8 cellular contexts compared by ENCODE assay signal in genomic region chr1:60970081-60970509, GRCh38.
DNase-seq lines count a peak whose midpoint lies in the region; ATAC-seq and TF ChIP-seq lines count a peak whose summit lies in the region.

No MANE protein-coding gene starts in this region.

- no peaks in the 10 kb centered on the region for H3K9me3 ChIP-seq in SK-N-SH
- peaks cover 0 to 18% (median 10%) of the 10 kb centered on the region in 12 donors for H3K9me3 ChIP-seq in heart left ventricle
- H3K9me3 ChIP-seq in smooth muscle cell (replicated peaks; ENCODE audit: low read depth), result peaks cover 5% of the 10 kb centered on the region
- H3K9me3 ChIP-seq in T-helper 17 cell (ENCODE audit: control insufficient read depth, low read length, poor library complexity, severe bottlenecking), result peaks cover 2% of the 10 kb centered on the region

- intact Hi-C loops in heart left ventricle (cut with DNase I), result loop anchor here (1.0 to 10.0 kb wide), 15 partner anchors 72 to 885 kb away; no protein-coding TSS in a partner anchor
- intact Hi-C loops in activated T-helper 2 cell treated with anti-CD3 and anti-CD28 coated beads, Interferon-gamma antibody, Interleukin-2, Interleukin-4, amounts not matched to agents 10 μg/mL and 5 μg/mL and 100 μg/mL, durations not matched to agents 14 hours and 24 hours and 36 hours (cut with micrococcal nuclease), result no loop called here

- peak overlapping the region; percentile 44 to 88 for H3K27ac ChIP-seq in SK-N-SH (ENCODE audit: low read depth in 2 of 2, low read length in 1 of 2)
- H3K27ac ChIP-seq in heart left ventricle, result peak overlapping the region in 8 of 12 donors; percentile 31 to 79 (median 62)
- H3K27ac ChIP-seq in smooth muscle cell (ENCODE audit: low read depth), result no peak overlapping the region

- TF ChIP-seq POLR2A in heart left ventricle (IDR thresholded peaks at IDR 0.05), result no peak

- 25% methylated on average over 7 of the region's 7 CpGs for WGBS in SK-N-SH (ENCODE audit: low lambda C conversion rate)
- WGBS in heart left ventricle, 4 donors, result 15 to 29% (median 17%) methylated on average over 7 of the region's 7 CpGs
- WGBS in smooth muscle cell (ENCODE audit: low lambda C conversion rate), result 44% methylated on average over 7 of the region's 7 CpGs

- H3K9ac ChIP-seq in SK-N-SH (no peak overlapping the region), smooth muscle cell (ENCODE audit: low read depth) (no peak overlapping the region)

- peak; percentile 48 to 78 (median 60) for ATAC-seq in heart left ventricle
- no peak for ATAC-seq in T-helper 17 cell
- ATAC-seq in GM21737 (IDR thresholded peaks at IDR 0.05; ENCODE audit: unreplicated experiment), result no peak

- H3K27me3 ChIP-seq in SK-N-SH (ENCODE audit: insufficient read depth), result no peaks in the 10 kb centered on the region
- H3K27me3 ChIP-seq in heart left ventricle, result no peaks in the 10 kb centered on the region
- H3K27me3 ChIP-seq in smooth muscle cell (ENCODE audit: low read depth), result no peaks in the 10 kb centered on the region

- H3F3A ChIP-seq in SK-N-SH (replicated peaks; ENCODE audit: insufficient read depth), result peaks cover 2% of the 10 kb centered on the region
- H3F3A ChIP-seq in smooth muscle cell (ENCODE audit: low read depth), result no peaks in the 10 kb centered on the region

- H3K4me3 Mint-ChIP-seq in activated T-helper 2 cell treated with anti-CD3 and anti-CD28 coated beads, Interferon-gamma antibody, Interleukin-2, Interleukin-4, amounts not matched to agents 10 μg/mL and 5 μg/mL and 100 μg/mL, durations not matched to agents 14 hours and 24 hours and 36 hours (ENCODE audit: low read depth), result no peak overlapping the region
- H3K4me3 Mint-ChIP-seq in T-helper 17 cell, result no peak overlapping the region

- peaks cover 18% of the 10 kb centered on the region for H3K9me3 Mint-ChIP-seq in activated T-helper 2 cell treated with anti-CD3 and anti-CD28 coated beads, Interferon-gamma antibody, Interleukin-2, Interleukin-4, amounts not matched to agents 10 μg/mL and 5 μg/mL and 100 μg/mL, durations not matched to agents 14 hours and 24 hours and 36 hours

- H3K27me3 Mint-ChIP-seq in activated T-helper 2 cell treated with anti-CD3 and anti-CD28 coated beads, Interferon-gamma antibody, Interleukin-2, Interleukin-4, amounts not matched to agents 10 μg/mL and 5 μg/mL and 100 μg/mL, durations not matched to agents 14 hours and 24 hours and 36 hours (ENCODE audit: low read depth), result peaks cover 9% of the 10 kb centered on the region
- peaks cover 63% of the 10 kb centered on the region for H3K27me3 Mint-ChIP-seq in T-helper 17 cell

- no peaks in the 10 kb centered on the region for H3K36me3 ChIP-seq in SK-N-SH (replicated peaks in 1 of 2; ENCODE audit: control insufficient read depth in 1 of 2, insufficient read depth in 2 of 2, low read length in 1 of 2)
- no peaks in the 10 kb centered on the region for H3K36me3 ChIP-seq in heart left ventricle
- no peaks in the 10 kb centered on the region for H3K36me3 ChIP-seq in smooth muscle cell (ENCODE audit: low read depth)

- no peaks in the 10 kb centered on the region for H3K36me3 Mint-ChIP-seq in activated T-helper 2 cell treated with anti-CD3 and anti-CD28 coated beads, Interferon-gamma antibody, Interleukin-2, Interleukin-4, amounts not matched to agents 10 μg/mL and 5 μg/mL and 100 μg/mL, durations not matched to agents 14 hours and 24 hours and 36 hours (ENCODE audit: low read depth)
- H3K36me3 Mint-ChIP-seq in T-helper 17 cell (ENCODE audit: low read depth), result no peaks in the 10 kb centered on the region

- TF ChIP-seq CTCF in SK-N-SH (IDR thresholded peaks at IDR 0.05), result peak; percentile 57
- TF ChIP-seq CTCF in heart left ventricle (IDR thresholded peaks at IDR 0.05), result peak in 11 of 12 donors; percentile 32 to 69 (median 56)
- TF ChIP-seq CTCF in smooth muscle cell (IDR thresholded peaks at IDR 0.05; ENCODE audit: borderline replicate concordance, insufficient read depth, poor library complexity, severe bottlenecking), result peak; percentile 39

- no peaks in the 10 kb centered on the region for H4K20me1 ChIP-seq in SK-N-SH (ENCODE audit: insufficient read depth)
- H4K20me1 ChIP-seq in smooth muscle cell (ENCODE audit: low read depth), result no peaks in the 10 kb centered on the region

- CTCF ChIA-PET in HEK293T (lab: Yijun Ruan, JAX), result interaction anchor here (0.6 to 1.4 kb wide), 3 partner anchors 9 to 982 kb away, joined by 3 to 4 read pairs (median 4); no protein-coding TSS in a partner anchor
- CTCF ChIA-PET in SK-N-SH (lab: Yijun Ruan, JAX), result interaction anchor here (0.6 to 4.0 kb wide), 33 partner anchors 10 to 999 kb away, joined by 3 to 18 read pairs (median 4); no protein-coding TSS in a partner anchor

- no peak overlapping the region for H3K27ac Mint-ChIP-seq in activated T-helper 2 cell treated with anti-CD3 and anti-CD28 coated beads, Interferon-gamma antibody, Interleukin-2, Interleukin-4, amounts not matched to agents 10 μg/mL and 5 μg/mL and 100 μg/mL, durations not matched to agents 14 hours and 24 hours and 36 hours
- no peak overlapping the region for H3K27ac Mint-ChIP-seq in T-helper 17 cell

- H3K4me2 ChIP-seq in SK-N-SH (no peak overlapping the region), smooth muscle cell (peak overlapping the region; percentile 33)

- H3K79me2 ChIP-seq in SK-N-SH (ENCODE audit: insufficient read depth), result no peaks in the 10 kb centered on the region
- no peaks in the 10 kb centered on the region for H3K79me2 ChIP-seq in smooth muscle cell (ENCODE audit: low read depth)

- no peaks in the 10 kb centered on the region for H3K4me1 Mint-ChIP-seq in activated T-helper 2 cell treated with anti-CD3 and anti-CD28 coated beads, Interferon-gamma antibody, Interleukin-2, Interleukin-4, amounts not matched to agents 10 μg/mL and 5 μg/mL and 100 μg/mL, durations not matched to agents 14 hours and 24 hours and 36 hours (ENCODE audit: low read depth)
- H3K4me1 Mint-ChIP-seq in T-helper 17 cell, result peaks cover 2% of the 10 kb centered on the region

- H3K4me3 ChIP-seq in SK-N-SH (ENCODE audit: low read depth in 2 of 2, low read length in 1 of 2), result no peak overlapping the region
- H3K4me3 ChIP-seq in heart left ventricle, result peak overlapping the region in 4 of 12 donors; percentile 2 to 25 (median 10)
- H3K4me3 ChIP-seq in smooth muscle cell, result no peak overlapping the region

- peak; percentile 62 for DNase-seq in HEK293T (ENCODE audit: extremely low spot score)
- DNase-seq in SK-N-SH, result peak; percentile 50
- no peak for DNase-seq in heart left ventricle
- DNase-seq in smooth muscle cell (lab: John Stamatoyannopoulos, UW; ENCODE audit: unreplicated experiment), result no peak
- DNase-seq in activated T-helper 2 cell treated with anti-CD3 and anti-CD28 coated beads, Interferon-gamma antibody, Interleukin-2, Interleukin-4, amounts not matched to agents 10 μg/mL and 5 μg/mL and 100 μg/mL, durations not matched to agents 14 hours and 24 hours and 36 hours (ENCODE audit: low spot score), result no peak
- no peak for DNase-seq in T-helper 17 cell
- no peak for DNase-seq in dedifferentiated amniotic fluid mesenchymal stem cell (ENCODE audit: extremely low spot score)

- H2AFZ ChIP-seq in SK-N-SH (ENCODE audit: low read depth) (no peak overlapping the region; the same call in 1 of the 2 replicates), smooth muscle cell (ENCODE audit: low read depth) (peak overlapping the region; percentile 42)

- peak; percentile 86 for TF ChIP-seq RAD21 in SK-N-SH (IDR thresholded peaks at IDR 0.05; ENCODE audit: low read length)

- no peaks in the 10 kb centered on the region for H3K9me2 ChIP-seq in SK-N-SH

- H3K4me1 ChIP-seq in SK-N-SH (ENCODE audit: control insufficient read depth in 1 of 2, insufficient read depth in 2 of 2, low read depth in 1 of 2, low read length in 1 of 2), result peaks cover 17 to 28% of the 10 kb centered on the region in 2 experiments
- H3K4me1 ChIP-seq in heart left ventricle, result peaks cover 0 to 15% (median 2%) of the 10 kb centered on the region in 12 donors
- peaks cover 24% of the 10 kb centered on the region for H3K4me1 ChIP-seq in smooth muscle cell (ENCODE audit: low read depth)

- POLR2A ChIA-PET in HEK293T (lab: Yijun Ruan, JAX) (interaction anchor here (0.6 kb wide), 1 partner anchor 212 kb away, joined by 3 read pairs; no protein-coding TSS in a partner anchor), SK-N-SH (lab: Yijun Ruan, JAX) (no interaction called here)

- peak in 1 of 2 experiments; percentile 53; a peak in 1 of 4 replicates for TF ChIP-seq EP300 in SK-N-SH (IDR thresholded peaks at IDR 0.05; ENCODE audit: borderline replicate concordance in 1 of 2, low read depth in 1 of 2, low read length in 1 of 2)

TF ChIP-seq in HEK293T, 16 proteins besides CTCF, POLR2A, EP300 and RAD21:
- TF ChIP-seq PKNOX1 (IDR thresholded peaks at IDR 0.05) (no peak), ZNF384 (IDR thresholded peaks at IDR 0.05) (peak; percentile 25; the same call in 1 of the 2 replicates)

TF ChIP-seq in SK-N-SH, 30 proteins besides CTCF, POLR2A, EP300 and RAD21:
- TF ChIP-seq RCOR1 (IDR thresholded peaks at IDR 0.05; ENCODE audit: low read length), result 0 out of 2 replicates have a peak, but pooled peaks have one; percentile 63
- peak; percentile 66 for TF ChIP-seq SMC3 (IDR thresholded peaks at IDR 0.05; ENCODE audit: low read depth, low read length)
- TF ChIP-seq GATA2 (CRISPR knock-in tag; IDR thresholded peaks at IDR 0.05), result no peak
TF ChIP-seq in SK-N-SH: peak in this region for 2.

Comparison
In these comparisons a context has a peak if more than half of its experiments do, and no peak if none do; other contexts are left out.
1. DNase-seq: peak in HEK293T (single experiment) and SK-N-SH (single experiment); none in heart left ventricle (0 of 5), smooth muscle cell (single experiment), activated T-helper 2 cell treated with anti-CD3 and anti-CD28 coated beads, Interferon-gamma antibody, Interleukin-2, Interleukin-4, amounts not matched to agents 10 μg/mL and 5 μg/mL and 100 μg/mL, durations not matched to agents 14 hours and 24 hours and 36 hours (single experiment), T-helper 17 cell (0 of 3) and dedifferentiated amniotic fluid mesenchymal stem cell (single experiment).
2. ATAC-seq: peak in heart left ventricle (4 of 4); none in T-helper 17 cell (single experiment) and GM21737 (single experiment).
3. Peak in every context shown above with its lines, with median percentiles within 50 percentile points of each other: CTCF ChIP-seq.